8 cellular contexts compared by ENCODE assay signal in genomic region chrX:107718156-107718621, GRCh38. TPM values are rescaled to one million over a fixed set of nuclear protein-coding genes. Genes with fewer than 3 reads are reported as not detected.
DNase-seq lines count a peak whose midpoint lies in the region; ATAC-seq and TF ChIP-seq lines count a peak whose summit lies in the region.

No MANE protein-coding gene starts in this region.

- H3K27me3 ChIP-seq in adrenal gland, result peaks cover 12% of the 10 kb centered on the region

- H3K27ac ChIP-seq in adrenal gland, result peak overlapping the region in 4 of 5 donors; percentile 87 to 98 (median 96)

- WGBS in adrenal gland, 4 donors, result 25 to 40% (median 30%) methylated on average over 1 to 3 of the region's 3 CpGs

- peak; percentile 79 for DNase-seq in ELR (ENCODE audit: low read depth)
- DNase-seq in M059J (ENCODE audit: low read depth), result peak; percentile 78
- DNase-seq in SKM-1 (lab: John Stamatoyannopoulos, UW; ENCODE audit: unreplicated experiment), result peak; percentile 35
- DNase-seq in adrenal gland, result peak; percentile 81 to 91 (median 83)
- no peak for DNase-seq in left ventricle myocardium superior
- DNase-seq in retinal pigment epithelial cell (ENCODE audit: low read depth), result no peak

- no peaks in the 10 kb centered on the region for H3K9me3 ChIP-seq in adrenal gland (replicated peaks in 1 of 3)

- H3K4me3 ChIP-seq in adrenal gland (no peak overlapping the region), retinal pigment epithelial cell (ENCODE audit: low read length) (no peak overlapping the region)

- peaks cover 0 to 21% of the 10 kb centered on the region in 2 donors for H3K36me3 ChIP-seq in adrenal gland (replicated peaks in 1 of 2)

- TF ChIP-seq POLR2A in adrenal gland (IDR thresholded peaks at IDR 0.05), result no peak

- H3K4me1 ChIP-seq in adrenal gland (replicated peaks in 1 of 2), result peaks cover 23 to 47% of the 10 kb centered on the region in 2 donors

- TF ChIP-seq CTCF in adrenal gland (IDR thresholded peaks at IDR 0.05) (peak; percentile 84 to 93 (median 89)), retinal pigment epithelial cell (conservative IDR thresholded peaks at IDR 0.05; ENCODE audit: low read depth, low read length) (peak; percentile 82)

- intact Hi-C loops in adrenal gland (cut with DNase I) (loop anchor here (5.0 to 10.0 kb wide), 3 partner anchors 41 to 59 kb away; partner anchors contain the start of genes NCBP2L (in 2 of the 2) and TSC22D3 (in 2 of the 2)), left ventricle myocardium superior (cut with micrococcal nuclease) (loop anchor here (5.0 kb wide), 1 partner anchor 46 kb away; no protein-coding TSS in a partner anchor)

- ATAC-seq in left ventricle myocardium superior, result peak; percentile 38
- no peak for ATAC-seq in HG03342 (IDR thresholded peaks at IDR 0.05; ENCODE audit: unreplicated experiment)
- no peak for ATAC-seq in GM18519 (IDR thresholded peaks at IDR 0.05; ENCODE audit: low FRiP score, unreplicated experiment)

RNA-seq across cellular contexts. Expression of gene TSC22D3, which starts 57.4 kb away (rescaled TPM):
- 36.8 and 44.6 TPM in 2 replicates for total RNA-seq in M059J (2014; rRNA removed; shearing (Covaris generic))
- total RNA-seq in adrenal gland (100 to 1,000 TPM; 191 to 474 (median 379) TPM), left ventricle myocardium superior (63.3 TPM)
- 100 to 1,000 TPM; 132 to 226 (median 146) TPM for polyA plus RNA-seq in adrenal gland

RNA-seq across cellular contexts. Expression of gene NCBP2L, which starts 59.3 kb away (rescaled TPM):
- total RNA-seq in M059J (2014; rRNA removed; shearing (Covaris generic)), result not detected in 2 replicates
- total RNA-seq in adrenal gland, result 1 to 10 TPM in 6 of 8 donors, under 1 TPM in 2; 0.26 to 3.5 (median 1.3) TPM
- 1 to 10 TPM in 1 of 3 donors, under 1 TPM in 2; 0.40 to 2.3 (median 0.91) TPM for polyA plus RNA-seq in adrenal gland
- total RNA-seq in left ventricle myocardium superior, result not detected

Comparison
In these comparisons a context has a peak if more than half of its experiments do, and no peak if none do; other contexts are left out.
1. DNase-seq: peak in ELR (single experiment), M059J (single experiment), SKM-1 (single experiment) and adrenal gland (7 of 7); none in left ventricle myocardium superior (single experiment) and retinal pigment epithelial cell (single experiment).